ENCODE assay signal across 8 cellular contexts in the genomic region with DNA sequence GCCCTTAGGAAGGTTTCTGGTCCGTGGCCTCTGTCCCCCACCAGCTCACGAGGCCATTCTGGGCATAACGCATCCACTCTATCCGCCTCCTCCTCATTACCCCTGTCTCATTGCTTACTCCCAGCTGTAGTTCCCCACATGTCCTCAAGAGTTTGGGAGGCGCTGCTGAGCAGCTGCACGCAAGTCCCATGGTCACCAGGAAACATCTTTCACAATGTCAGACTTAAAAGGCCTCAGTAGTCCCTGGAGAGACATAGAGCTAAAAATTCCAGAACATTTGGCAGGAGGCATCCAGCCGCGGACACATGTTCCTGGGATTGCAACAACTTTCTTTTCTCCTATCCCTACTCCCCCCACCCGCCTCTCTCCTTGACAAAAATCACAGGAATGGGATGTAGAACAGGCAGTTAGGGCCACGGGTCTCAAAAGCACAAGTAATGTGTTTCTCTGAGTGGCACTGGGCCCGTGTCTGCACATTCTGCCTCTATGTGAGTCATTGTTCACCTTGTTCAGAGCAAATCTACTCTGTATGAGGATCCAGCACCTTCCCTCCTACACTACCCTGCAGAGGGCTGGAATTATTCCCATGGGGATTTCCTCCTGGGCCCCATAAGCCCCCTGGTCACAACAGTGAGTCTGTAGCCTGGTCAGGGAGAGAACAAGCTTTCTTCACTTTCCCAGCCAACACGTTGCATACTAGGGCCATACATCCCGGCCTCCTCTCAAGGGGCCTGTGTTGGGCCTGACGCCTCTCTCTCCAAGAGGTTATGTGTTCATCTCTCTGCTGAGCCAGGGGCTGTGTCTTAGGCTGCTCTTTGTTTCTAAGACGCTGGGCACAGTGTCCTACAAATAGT. TPM values are rescaled to one million over a fixed set of nuclear protein-coding genes. Genes with fewer than 3 reads are reported as not detected.
A peak's percentile ranks its signal among the peaks of the same experiment; 100 is the strongest.
DNase-seq lines count a peak whose midpoint lies in the region; ATAC-seq and TF ChIP-seq lines count a peak whose summit lies in the region.

No MANE protein-coding gene starts in this region.

- no peak overlapping the region for H3K4me3 ChIP-seq in right lobe of liver

- H3K9me3 ChIP-seq in right lobe of liver, result no peaks in the 10 kb centered on the region

- ATAC-seq in right lobe of liver (peak; percentile 65 to 83 (median 74)), GM18502 (IDR thresholded peaks at IDR 0.05; ENCODE audit: poor library complexity, unreplicated experiment) (no peak), GM21447 (IDR thresholded peaks at IDR 0.05; ENCODE audit: unreplicated experiment) (no peak)

- intact Hi-C loops in right lobe of liver (cut with DNase I), result no loop called here

- peak overlapping the region; percentile 54 for H3K27ac ChIP-seq in cingulate gyrus (ENCODE audit: low read depth, low read length)
- no peak overlapping the region for H3K27ac ChIP-seq in right lobe of liver

- TF ChIP-seq CTCF in right lobe of liver (IDR thresholded peaks at IDR 0.05), result peak; percentile 58 to 79 (median 72)

- H3K4me1 ChIP-seq in right lobe of liver, result no peaks in the 10 kb centered on the region

- WGBS in right lobe of liver (ENCODE audit: insufficient coverage, low coverage, low lambda C conversion rate, missing lambda C conversion rate), result 41% methylated on average over 9 of the region's 15 CpGs

- H3K27me3 ChIP-seq in right lobe of liver, result no peaks in the 10 kb centered on the region

- no peak for TF ChIP-seq POLR2A in right lobe of liver (IDR thresholded peaks at IDR 0.05)

- DNase-seq in Daoy (ENCODE audit: low read depth) (peak; percentile 69), KG1 (lab: John Stamatoyannopoulos, UW) (peak; percentile 23), right lobe of liver (peak in 1 of 3 donors; percentile 39)
- DNase-seq in activated CD4-positive, CD25-positive, alpha-beta regulatory T cell (lab: John Stamatoyannopoulos, UW), result peak; percentile 39 to 64 (median 44)
- DNase-seq in stimulated activated CD8-positive, alpha-beta memory T cell treated with anti-CD3 and anti-CD28 coated beads, Interleukin-15, amount 100 ng/mL, for 1 hour (ENCODE audit: low read depth), result peak; percentile 52

- H3K36me3 ChIP-seq in right lobe of liver, result no peaks in the 10 kb centered on the region

RNA-seq across cellular contexts. Expression of gene LBH, which starts 8.2 kb away (rescaled TPM):
- 128 and 147 TPM in 2 replicates for total RNA-seq in Daoy (2014; rRNA removed; shearing (Covaris generic))
- 10 to 100 TPM in 3 of 6 experiments, 1 to 10 TPM in 3; 4.3 to 17.6 (median 9.5) TPM for total RNA-seq in right lobe of liver

Comparison
In these comparisons a context has a peak if more than half of its experiments do, and no peak if none do; other contexts are left out.
1. ATAC-seq: peak in right lobe of liver (4 of 4); none in GM18502 (single experiment) and GM21447 (single experiment).